ENCODE assay signal across 11 cellular contexts in the genomic region with DNA sequence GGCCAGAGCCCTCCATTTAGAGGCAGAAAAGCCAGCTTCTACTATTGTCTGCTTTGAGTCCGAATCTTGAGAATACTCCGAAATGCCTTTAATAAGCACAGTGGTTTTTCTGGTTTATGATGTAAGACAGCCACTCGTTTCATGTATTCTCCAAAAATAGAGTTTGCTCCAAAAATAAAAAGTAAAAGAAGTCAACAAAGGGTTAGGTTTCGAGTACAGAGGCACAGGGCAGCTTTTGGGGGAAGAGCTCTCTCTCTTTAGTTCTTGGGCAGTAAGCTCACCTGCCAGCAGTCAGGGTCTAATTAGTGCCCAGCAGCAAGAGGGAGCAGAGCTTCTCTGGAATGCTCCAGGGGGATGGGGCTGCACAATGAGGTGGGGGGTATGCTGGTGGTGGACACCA. TPM values are rescaled to one million over a fixed set of nuclear protein-coding genes. Genes with fewer than 3 reads are reported as not detected.
A peak's percentile ranks its signal among the peaks of the same experiment; 100 is the strongest.
DNase-seq lines count a peak whose midpoint lies in the region; ATAC-seq, FAIRE-seq and TF ChIP-seq lines count a peak whose summit lies in the region.
"Had no signal": no experiment of that assay in that cellular context is flagged by ENCODE, and none has a peak within 500 bp of the region (broad histone marks: within the 10 kb centered on the region; RNA-seq: fewer than 3 reads in every experiment).

No MANE protein-coding gene starts in this region.

- 80% methylated on average over 1 of the region's 4 CpGs; no CpG with 5 or more reads in 1 of the 2 experiments for WGBS in IMR-90 (ENCODE audit: extremely low coverage in 2 of 2, insufficient read length in 1 of 2), 2 experiments

- peak overlapping the region; percentile 81 for H2BK5ac ChIP-seq in IMR-90 (ENCODE audit: low read depth, low read length, poor library complexity, severe bottlenecking)

- intact Hi-C loops in IMR-90 (cut with micrococcal nuclease): no loop called here

- CTCF ChIA-PET in IMR-90 (lab: Yijun Ruan, JAX) (no interaction called here), HEK293T (lab: Yijun Ruan, JAX) (no interaction called here)

- TF ChIP-seq POLR2A in GM18505 (IDR thresholded peaks at IDR 0.05; ENCODE audit: borderline replicate concordance, extremely low read depth, insufficient read depth, insufficient read length): peak; percentile 61
- no peak for TF ChIP-seq POLR2A in IMR-90 (IDR thresholded peaks at IDR 0.05; ENCODE audit: low read depth, low read length)

- peak overlapping the region; percentile 43 for H3K4ac ChIP-seq in IMR-90 (ENCODE audit: low read depth, low read length)

- H2AK5ac ChIP-seq in IMR-90 (ENCODE audit: low read depth, low read length): peak overlapping the region; percentile 83

- DNase-seq in IMR-90 (no peak), osteocyte (ENCODE audit: extremely low spot score, unreplicated experiment) (no peak), D721Med (ENCODE audit: insufficient read length, low spot score) (no peak), HEK293T (ENCODE audit: extremely low spot score) (no peak), OCI-M1 (lab: John Stamatoyannopoulos, UW) (no peak), globus pallidus (ENCODE audit: low spot score) (no peak)

- peak overlapping the region; percentile 73 for H3K56ac ChIP-seq in IMR-90 (ENCODE audit: extremely low read depth, insufficient read depth, low read length)

- peak overlapping the region; percentile 11; the same call in 1 of the 2 replicates for H3K23ac ChIP-seq in IMR-90 (ENCODE audit: low read depth, low read length)

- H3K4me3 ChIP-seq in IMR-90 (ENCODE audit: insufficient read depth, low read depth, low read length): no peak overlapping the region
- H3K4me3 ChIP-seq: SK-N-MC had no signal

- peaks cover 58% of the 10 kb centered on the region for H3K4me1 ChIP-seq in IMR-90 (ENCODE audit: control insufficient read depth, insufficient read depth, low read length)

- peak overlapping the region; percentile 73 for H3K27ac ChIP-seq in IMR-90 (ENCODE audit: insufficient read depth, low read length)
- H3K27ac ChIP-seq: SK-N-MC had no signal

- TF ChIP-seq CTCF in IMR-90 (conservative IDR thresholded peaks at IDR 0.05; ENCODE audit: low read depth, low read length) (no peak), osteocyte (IDR thresholded peaks at IDR 0.05) (no peak), D721Med (IDR thresholded peaks at IDR 0.05; ENCODE audit: insufficient read depth, missing control alignments) (no peak)

- H2BK120ac ChIP-seq in IMR-90 (ENCODE audit: low read depth, low read length): peak overlapping the region; percentile 4

- no peaks in the 10 kb centered on the region for H3K27me3 ChIP-seq in IMR-90 (ENCODE audit: control insufficient read depth, insufficient read depth, low read length)

- dilution Hi-C loops in IMR-90 (cut with HindIII; ENCODE audit: low sequenced_read_pairs, unreplicated experiment): no loop called here

- H3K27me3 Mint-ChIP-seq in osteocyte (ENCODE audit: unreplicated experiment): no peaks in the 10 kb centered on the region
- H3K27me3 Mint-ChIP-seq: dendritic cell treated with granulocyte-macrophage colony-stimulating factor and Interleukin-4, amounts not matched to agents 40 ng/mL and 50 ng/mL, for 4 days; progenitor cell of endocrine pancreas had no signal

- H4K8ac ChIP-seq in IMR-90 (ENCODE audit: low read depth in 2 of 2, low read length in 2 of 2): peak overlapping the region; percentile 68 to 70; a peak in 3 of 4 replicates

- no peak overlapping the region; the same call in 1 of the 2 replicates for H2BK20ac ChIP-seq in IMR-90 (ENCODE audit: low read depth, low read length)

- BruUV-seq in IMR-90 (replicated peaks; lab: Mats Ljungman, UMichigan): no TSS peak

- H2AK9ac ChIP-seq in IMR-90 (replicated peaks; ENCODE audit: low read depth, low read length, poor library complexity): no peak overlapping the region

- POLR2A ChIA-PET in IMR-90 (lab: Charles Lee; ENCODE audit: unreplicated experiment) (no interaction called here), HEK293T (lab: Yijun Ruan, JAX) (interaction anchor here (1.3 kb wide), 1 partner anchor 28 kb away, joined by 3 read pairs; no protein-coding TSS in a partner anchor)

- no peak for FAIRE-seq in D721Med (lab: Jason Lieb, UNC)

- peaks cover 9 to 88% of the 10 kb centered on the region in 2 experiments; a peak in 3 of 4 replicates for H3K79me1 ChIP-seq in IMR-90 (ENCODE audit: low read depth in 1 of 2, low read length in 2 of 2)

- H3K9me3 Mint-ChIP-seq in osteocyte (ENCODE audit: unreplicated experiment): peaks cover 4% of the 10 kb centered on the region

- peak overlapping the region; percentile 92 for H3K27ac Mint-ChIP-seq in osteocyte (ENCODE audit: unreplicated experiment)
- H3K27ac Mint-ChIP-seq: dendritic cell treated with granulocyte-macrophage colony-stimulating factor and Interleukin-4, amounts not matched to agents 40 ng/mL and 50 ng/mL, for 4 days had no signal

- peak overlapping the region; percentile 75; the same call in 2 of the 3 replicates for H2BK15ac ChIP-seq in IMR-90 (ENCODE audit: low read depth, low read length)

- H3K4me1 Mint-ChIP-seq in osteocyte (ENCODE audit: unreplicated experiment): peaks cover 67% of the 10 kb centered on the region

- H3K4me3 Mint-ChIP-seq in osteocyte (ENCODE audit: unreplicated experiment): no peak overlapping the region
- H3K4me3 Mint-ChIP-seq: dendritic cell treated with granulocyte-macrophage colony-stimulating factor and Interleukin-4, amounts not matched to agents 40 ng/mL and 50 ng/mL, for 4 days had no signal

- peak overlapping the region; percentile 47 for H3K14ac ChIP-seq in IMR-90 (replicated peaks; ENCODE audit: low read depth, low read length)

- ATAC-seq in GM18505 (IDR thresholded peaks at IDR 0.05; ENCODE audit: unreplicated experiment) (peak; percentile 33), GM21723 (IDR thresholded peaks at IDR 0.05; ENCODE audit: unreplicated experiment) (peak; percentile 66), IMR-90 (ENCODE audit: low read depth) (no peak)

- TF ChIP-seq RAD21 in IMR-90 (IDR thresholded peaks at IDR 0.05; ENCODE audit: low read length): no peak

- H2AFZ ChIP-seq in IMR-90 (replicated peaks; ENCODE audit: low read length, poor library complexity): no peak overlapping the region

- H4K20me1 ChIP-seq in IMR-90 (ENCODE audit: insufficient read depth, low read length): peaks cover 23% of the 10 kb centered on the region

- no peak overlapping the region; the same call in 1 of the 2 replicates for H3K9ac ChIP-seq in IMR-90 (ENCODE audit: low read depth, low read length)

- peaks cover 16% of the 10 kb centered on the region for H3K36me3 Mint-ChIP-seq in osteocyte (ENCODE audit: unreplicated experiment)

- peak overlapping the region; percentile 55 for H4K5ac ChIP-seq in IMR-90 (ENCODE audit: low read depth, low read length)

- H3K36me3 ChIP-seq in IMR-90 (ENCODE audit: control insufficient read depth, insufficient read depth, low read length): peaks cover 15% of the 10 kb centered on the region

- peak overlapping the region; percentile 22; the same call in 1 of the 2 replicates for H3K4me2 ChIP-seq in IMR-90 (ENCODE audit: low read depth, low read length)

- no peaks in the 10 kb centered on the region for H3K9me3 ChIP-seq in IMR-90 (ENCODE audit: control insufficient read depth, insufficient read depth, low read length)

- peak overlapping the region; percentile 59 for H4K91ac ChIP-seq in IMR-90 (ENCODE audit: insufficient read depth, low read depth, low read length)

- H3K18ac ChIP-seq in IMR-90 (ENCODE audit: low read depth, low read length): peak overlapping the region; percentile 52

- in situ Hi-C loops in IMR-90 (cut with MboI; ENCODE audit: low sequenced_read_pairs): loop anchor here (25.0 kb wide), 1 partner anchor 844 kb away; no protein-coding TSS in a partner anchor

- H3K9me1 ChIP-seq in IMR-90 (ENCODE audit: insufficient read depth, low read length): peaks cover 43% of the 10 kb centered on the region

TF ChIP-seq in IMR-90, 13 proteins besides CTCF, POLR2A, EP300 and RAD21:
- no peak for TF ChIP-seq RFX5 (IDR thresholded peaks at IDR 0.05; ENCODE audit: low read depth, low read length)
- no peak for TF ChIP-seq MAZ (IDR thresholded peaks at IDR 0.05; ENCODE audit: borderline replicate concordance, low read depth, low read length)
- no peak for TF ChIP-seq NFE2L2 (IDR thresholded peaks at IDR 0.05; ENCODE audit: low read depth, low read length)
- TF ChIP-seq, protein P1, sequence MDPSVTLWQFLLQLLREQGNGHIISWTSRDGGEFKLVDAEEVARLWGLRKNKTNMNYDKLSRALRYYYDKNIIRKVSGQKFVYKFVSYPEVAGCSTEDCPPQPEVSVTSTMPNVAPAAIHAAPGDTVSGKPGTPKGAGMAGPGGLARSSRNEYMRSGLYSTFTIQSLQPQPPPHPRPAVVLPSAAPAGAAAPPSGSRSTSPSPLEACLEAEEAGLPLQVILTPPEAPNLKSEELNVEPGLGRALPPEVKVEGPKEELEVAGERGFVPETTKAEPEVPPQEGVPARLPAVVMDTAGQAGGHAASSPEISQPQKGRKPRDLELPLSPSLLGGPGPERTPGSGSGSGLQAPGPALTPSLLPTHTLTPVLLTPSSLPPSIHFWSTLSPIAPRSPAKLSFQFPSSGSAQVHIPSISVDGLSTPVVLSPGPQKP (IDR thresholded peaks at IDR 0.05; ENCODE audit: borderline replicate concordance, low read depth, low read length): no peak
TF ChIP-seq in IMR-90: peak in this region for 0.

TF ChIP-seq in HEK293T, 16 proteins besides CTCF, POLR2A, EP300 and RAD21 (continues in another document):
- TF ChIP-seq ZNF384 (IDR thresholded peaks at IDR 0.05) (no peak), ELF4 (IDR thresholded peaks at IDR 0.05) (no peak), ARNT (IDR thresholded peaks at IDR 0.05) (no peak), HDGF (IDR thresholded peaks at IDR 0.05; ENCODE audit: borderline replicate concordance) (no peak), FOXM1 (IDR thresholded peaks at IDR 0.05; ENCODE audit: borderline replicate concordance) (no peak), CTBP1 (IDR thresholded peaks at IDR 0.05; ENCODE audit: borderline replicate concordance) (no peak), LEF1 (IDR thresholded peaks at IDR 0.05; ENCODE audit: borderline replicate concordance) (no peak), TARDBP (IDR thresholded peaks at IDR 0.05) (no peak), SP1 (IDR thresholded peaks at IDR 0.05) (no peak), NFRKB (IDR thresholded peaks at IDR 0.05) (no peak), FOXK2 (IDR thresholded peaks at IDR 0.05) (no peak)

RNA-seq across cellular contexts. Expression of a gene that starts 20.2 kb away (rescaled TPM):
- total RNA-seq in IMR-90 (2012; rRNA removed) (35.8 and 42.3 TPM in 2 replicates), osteocyte (143 and 144 TPM in 2 replicates)
- polyA plus RNA-seq in IMR-90 (2012; rRNA removed): 57.9 and 65.1 TPM in 2 replicates
- polyA plus RNA-seq in IMR-90 (2012; cell fraction: cytosol; rRNA removed): 31.6 and 44.4 TPM in 2 replicates
- 38.6 and 56.6 TPM in 2 replicates for polyA plus RNA-seq in IMR-90 (2012; cell fraction: nucleus; rRNA removed; ENCODE audit: low replicate concordance)
